ENCODE assay signal across 8 cellular contexts in the genomic region with DNA sequence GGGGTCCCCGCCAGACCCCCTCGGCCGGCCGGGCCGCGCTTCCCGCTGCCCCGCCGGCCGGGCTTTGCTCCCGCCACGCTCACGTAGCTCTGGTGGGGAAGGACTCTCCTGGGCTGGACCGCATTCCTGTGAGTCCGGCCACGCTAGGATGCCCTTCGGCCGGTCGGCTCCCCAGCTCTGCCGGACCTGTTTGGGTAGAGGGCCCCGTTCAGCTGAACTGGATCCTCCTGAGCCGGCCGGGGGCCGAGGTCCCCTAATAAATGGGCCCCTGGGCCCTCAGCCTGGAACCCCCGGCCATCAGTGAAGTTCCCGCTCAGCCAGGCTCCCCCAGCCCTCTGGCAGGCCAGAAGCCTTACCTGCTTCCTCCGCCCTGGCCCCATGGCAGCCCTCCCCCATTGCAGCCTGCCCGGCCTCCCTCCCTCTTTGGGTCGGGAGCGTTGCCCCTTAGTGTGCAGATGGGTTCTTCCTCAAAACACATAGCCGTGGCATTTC. TPM values are rescaled to one million over a fixed set of nuclear protein-coding genes. Genes with fewer than 3 reads are reported as not detected.
A peak's percentile ranks its signal among the peaks of the same experiment; 100 is the strongest.
DNase-seq lines count a peak whose midpoint lies in the region; ATAC-seq and TF ChIP-seq lines count a peak whose summit lies in the region.

No MANE protein-coding gene starts in this region.

- H3K4me1 ChIP-seq in heart left ventricle (peaks cover 4 to 35% (median 27%) of the 10 kb centered on the region in 12 donors), rectal smooth muscle tissue (ENCODE audit: control insufficient read depth, insufficient read depth, low read length) (peaks cover 8% of the 10 kb centered on the region)

- ATAC-seq in GM21423 (IDR thresholded peaks at IDR 0.05; ENCODE audit: unreplicated experiment) (peak; percentile 36), heart left ventricle (peak in 3 of 4 donors; percentile 21 to 41 (median 28))

- H3K4me3 ChIP-seq in LNCaP clone FGC (ENCODE audit: low read depth, low read length) (peak overlapping the region; percentile 90), heart left ventricle (peak overlapping the region; percentile 54 to 99 (median 82)), rectal smooth muscle tissue (ENCODE audit: low read length) (peak overlapping the region; percentile 76)

- H3K9me3 Mint-ChIP-seq in activated naive CD4-positive, alpha-beta T cell treated with anti-CD3 and anti-CD28 coated beads for 36 hours, result no peaks in the 10 kb centered on the region

- intact Hi-C loops in activated naive CD4-positive, alpha-beta T cell treated with anti-CD3 and anti-CD28 coated beads for 36 hours (cut with micrococcal nuclease), result loop anchor here (1.0 to 5.0 kb wide), 3 partner anchors 25 to 384 kb away; partner anchors contain the start of genes COX6A1 and PLA2G1B
- intact Hi-C loops in heart left ventricle (cut with DNase I), result loop anchor here in 7 of 10 donors (2.0 to 10.0 kb wide), 5 partner anchors 22 to 264 kb away; partner anchors contain the start of genes POP5 (in 3 of the 7), HNF1A (in 2 of the 7) and MLEC (in 2 of the 7)

- peaks cover 14% of the 10 kb centered on the region for H3K36me3 Mint-ChIP-seq in activated naive CD4-positive, alpha-beta T cell treated with anti-CD3 and anti-CD28 coated beads for 36 hours (ENCODE audit: low read depth)

- H3K27me3 Mint-ChIP-seq in activated naive CD4-positive, alpha-beta T cell treated with anti-CD3 and anti-CD28 coated beads for 36 hours (ENCODE audit: low read depth), result no peaks in the 10 kb centered on the region

- H3K4me1 Mint-ChIP-seq in activated naive CD4-positive, alpha-beta T cell treated with anti-CD3 and anti-CD28 coated beads for 36 hours (ENCODE audit: low read depth), result peaks cover 32% of the 10 kb centered on the region

- DNase-seq in COLO668 (lab: John Stamatoyannopoulos, UW; ENCODE audit: unreplicated experiment) (peak; percentile 43), LNCaP clone FGC (ENCODE audit: low read depth) (no peak), heart left ventricle (peak in 2 of 5 donors; percentile 25 to 65), cerebellar nuclear complex (lab: John Stamatoyannopoulos, UW) (no peak), NCI-H1048 (lab: John Stamatoyannopoulos, UW) (no peak)
- DNase-seq in activated naive CD4-positive, alpha-beta T cell treated with anti-CD3 and anti-CD28 coated beads for 36 hours, result peak; percentile 59

- no peaks in the 10 kb centered on the region for H3K9me3 ChIP-seq in heart left ventricle

- CTCF ChIA-PET in activated naive CD4-positive, alpha-beta T cell treated with anti-CD3 and anti-CD28 coated beads for 36 hours (lab: Charles Lee), result interaction anchor here (0.6 to 2.2 kb wide), 7 partner anchors 20 to 209 kb away, joined by 3 to 12 read pairs (median 4); partner anchors contain the start of gene POP5

- H3K27ac Mint-ChIP-seq in activated naive CD4-positive, alpha-beta T cell treated with anti-CD3 and anti-CD28 coated beads for 36 hours, result peak overlapping the region; percentile 84

- no peak overlapping the region for H3K9ac ChIP-seq in rectal smooth muscle tissue (ENCODE audit: low read length)

- 1 to 5% (median 2%) methylated on average over 7 to 31 of the region's 31 CpGs for WGBS in heart left ventricle, 4 donors

- peak overlapping the region; percentile 85 for H3K4me3 Mint-ChIP-seq in activated naive CD4-positive, alpha-beta T cell treated with anti-CD3 and anti-CD28 coated beads for 36 hours

- H3K36me3 ChIP-seq in heart left ventricle, result peaks cover 0 to 29% (median 20%) of the 10 kb centered on the region in 9 donors
- peaks cover 6% of the 10 kb centered on the region for H3K36me3 ChIP-seq in rectal smooth muscle tissue (ENCODE audit: control insufficient read depth, insufficient read depth, low read length)

- TF ChIP-seq POLR2A in heart left ventricle (IDR thresholded peaks at IDR 0.05), result no peak

- H3K27me3 ChIP-seq in heart left ventricle (no peaks in the 10 kb centered on the region), rectal smooth muscle tissue (ENCODE audit: control insufficient read depth, insufficient read depth, low read length) (no peaks in the 10 kb centered on the region)

- no peak for TF ChIP-seq CTCF in LNCaP clone FGC (IDR thresholded peaks at IDR 0.05; ENCODE audit: control insufficient read depth, extremely low read depth, insufficient read depth)
- TF ChIP-seq CTCF in heart left ventricle (IDR thresholded peaks at IDR 0.05), result no peak

- H3K27ac ChIP-seq in heart left ventricle (peak overlapping the region; percentile 70 to 95 (median 90)), rectal smooth muscle tissue (ENCODE audit: low read depth, low read length) (peak overlapping the region; percentile 58)

RNA-seq across cellular contexts. Expression of gene UNC119B, which starts 0.6 kb away (rescaled TPM):
- 10 to 100 TPM; 31.9 to 32.6 TPM for total RNA-seq in activated naive CD4-positive, alpha-beta T cell treated with anti-CD3 and anti-CD28 coated beads for 36 hours
- 10 to 100 TPM in 6 of 9 donors, 1 to 10 TPM in 3; 9.1 to 12.6 (median 10.7) TPM for total RNA-seq in heart left ventricle
- 10 to 100 TPM in 1 of 2 donors, 1 to 10 TPM in 1; 3.9 to 13.7 TPM for polyA plus RNA-seq in heart left ventricle

RNA-seq across cellular contexts. Expression of gene ACADS, which starts 14.8 kb away (rescaled TPM):
- total RNA-seq in activated naive CD4-positive, alpha-beta T cell treated with anti-CD3 and anti-CD28 coated beads for 36 hours, result 10 to 100 TPM; 15.4 to 15.8 TPM
- total RNA-seq in heart left ventricle, result 100 to 1,000 TPM in 2 of 9 donors, 10 to 100 TPM in 7; 56.7 to 213 (median 78.8) TPM
- polyA plus RNA-seq in heart left ventricle, result 10 to 100 TPM; 59.6 to 98.7 TPM

RNA-seq across cellular contexts. Expression of gene MLEC, which starts 23.9 kb away (rescaled TPM):
- total RNA-seq in activated naive CD4-positive, alpha-beta T cell treated with anti-CD3 and anti-CD28 coated beads for 36 hours, result 10 to 100 TPM; 78.6 to 89.7 TPM
- total RNA-seq in heart left ventricle, result 100 to 1,000 TPM in 7 of 9 donors, 10 to 100 TPM in 2; 91.0 to 150 (median 117) TPM
- polyA plus RNA-seq in heart left ventricle, result 100 to 1,000 TPM in 1 of 2 donors, 10 to 100 TPM in 1; 39.2 to 111 TPM

Comparison
In these comparisons a context has a peak if more than half of its experiments do, and no peak if none do; other contexts are left out.
1. DNase-seq: peak in COLO668 (single experiment) and activated naive CD4-positive, alpha-beta T cell treated with anti-CD3 and anti-CD28 coated beads for 36 hours (single experiment); none in LNCaP clone FGC (single experiment), cerebellar nuclear complex (0 of 2) and NCI-H1048 (single experiment).
2. Peak in every context shown above with its lines, with median percentiles within 50 percentile points of each other: H3K4me3 ChIP-seq.